ENCODE assay signal across 18 cellular contexts in genomic region chr4:76547167-76547760, GRCh38.
DNase-seq lines count a peak whose midpoint lies in the region; ATAC-seq, FAIRE-seq and TF ChIP-seq lines count a peak whose summit lies in the region.
"Had no signal": no experiment of that assay in that cellular context is flagged by ENCODE, and none has a peak within 500 bp of the region (broad histone marks: within the 10 kb centered on the region; RNA-seq: fewer than 3 reads in every experiment).

No MANE protein-coding gene starts in this region.

- H2AFZ ChIP-seq in PC-9 (0 out of 2 replicates have a peak overlapping the region, but pooled peaks have one; percentile 66), neural progenitor cell (replicated peaks) (no peak overlapping the region)

- H3K27ac ChIP-seq in PC-9 (peak overlapping the region; percentile 68), epithelial cell of prostate (peak overlapping the region; percentile 53), neural progenitor cell (peak overlapping the region; percentile 49)

- peaks cover 13% of the 10 kb centered on the region; the same call in 1 of the 2 replicates for H3F3A ChIP-seq in PC-9 (ENCODE audit: insufficient read depth, low read depth)
- H3F3A ChIP-seq in neural progenitor cell (ENCODE audit: low read depth) = peaks cover 30% of the 10 kb centered on the region

- FAIRE-seq in GM12891 (lab: Jason Lieb, UNC) = no peak
- FAIRE-seq: GM12878 had no signal

- no peaks in the 10 kb centered on the region for H3K27me3 ChIP-seq in PC-9 (ENCODE audit: insufficient read depth, low read depth)
- H3K27me3 ChIP-seq in neural progenitor cell = no peaks in the 10 kb centered on the region
- H3K27me3 ChIP-seq: ascending aorta had no signal

- H3K4me3 Mint-ChIP-seq in Calu3 (ENCODE audit: low read depth, unreplicated experiment) (peak overlapping the region; percentile 26), neural progenitor cell (no peak overlapping the region)

- no peaks in the 10 kb centered on the region for H4K20me1 ChIP-seq in PC-9 (ENCODE audit: insufficient read depth)
- H4K20me1 ChIP-seq in neural progenitor cell (ENCODE audit: low read depth) = peaks cover 67% of the 10 kb centered on the region

- H3K27ac Mint-ChIP-seq in Calu3 (ENCODE audit: unreplicated experiment) (peak overlapping the region; percentile 91), neural progenitor cell (peak overlapping the region; percentile 89)
- H3K27ac Mint-ChIP-seq: CD4-positive, CD25-positive, alpha-beta regulatory T cell had no signal

- no peak for ATAC-seq in GM18870 (IDR thresholded peaks at IDR 0.05; ENCODE audit: unreplicated experiment)
- ATAC-seq: GM12878 had no signal

- no peak for DNase-seq in Calu3
- DNase-seq in PC-9 = no peak
- DNase-seq in epithelial cell of prostate (ENCODE audit: low read depth, low spot score) = no peak
- DNase-seq in neural progenitor cell (ENCODE audit: low spot score) = peak; percentile 87
- DNase-seq in GM12891 (ENCODE audit: insufficient read length, low spot score) = no peak
- DNase-seq in SKM-1 (lab: John Stamatoyannopoulos, UW; ENCODE audit: unreplicated experiment) = no peak
- DNase-seq in DMS153 (lab: John Stamatoyannopoulos, UW) = no peak
- DNase-seq: activated CD8-positive, alpha-beta memory T cell treated with anti-CD3 and anti-CD28 coated beads for 24 hours; activated effector memory CD4-positive, alpha-beta T cell treated with anti-CD3 and anti-CD28 coated beads, Interleukin-2, amount 50 U/mL, for 16 hours; CD4-positive, CD25-positive, alpha-beta regulatory T cell; effector memory CD4-positive, alpha-beta T cell; KBM-7; NCI-H1436 treated with DMSO at 0.1 percent for 48 hours; NCI-H526 treated with DMSO at 0.1 percent for 48 hours; stimulated activated CD4-positive, alpha-beta T cell treated with anti-CD3 and anti-CD28 coated beads, Interleukin-4, amount 100 ng/mL, for 1 hour had no signal

- H3K27me3 Mint-ChIP-seq in Calu3 (ENCODE audit: unreplicated experiment) (no peaks in the 10 kb centered on the region), neural progenitor cell (ENCODE audit: insufficient read depth, low read depth) (peaks cover 2% of the 10 kb centered on the region)

- CTCF ChIA-PET in Calu3 (lab: Charles Lee) (no interaction called here), PC-9 (lab: Charles Lee) (no interaction called here)

- no peaks in the 10 kb centered on the region for H3K36me3 Mint-ChIP-seq in Calu3 (ENCODE audit: insufficient read depth, unreplicated experiment)
- H3K36me3 Mint-ChIP-seq in neural progenitor cell = peaks cover 18% of the 10 kb centered on the region
- H3K36me3 Mint-ChIP-seq: CD4-positive, CD25-positive, alpha-beta regulatory T cell had no signal

- no peaks in the 10 kb centered on the region for H3K9me2 ChIP-seq in PC-9 (ENCODE audit: insufficient read depth)

- H3K9me3 ChIP-seq in PC-9 (ENCODE audit: insufficient read depth, low read depth) = no peaks in the 10 kb centered on the region
- no peaks in the 10 kb centered on the region for H3K9me3 ChIP-seq in neural progenitor cell (ENCODE audit: low read depth)
- H3K9me3 ChIP-seq: ascending aorta had no signal

- TF ChIP-seq POLR2A in GM12891 (IDR thresholded peaks at IDR 0.05; ENCODE audit: low read depth, low read length) = no peak

- H3K36me3 ChIP-seq in PC-9 (ENCODE audit: low read depth) = no peaks in the 10 kb centered on the region
- no peaks in the 10 kb centered on the region for H3K36me3 ChIP-seq in neural progenitor cell
- H3K36me3 ChIP-seq: ascending aorta had no signal

- TF ChIP-seq CTCF in Calu3 (IDR thresholded peaks at IDR 0.05; ENCODE audit: unreplicated experiment) = no peak
- no peak for TF ChIP-seq CTCF in PC-9 (conservative IDR thresholded peaks at IDR 0.05)
- no peak for TF ChIP-seq CTCF in neural progenitor cell (IDR thresholded peaks at IDR 0.05)

- H3K79me2 ChIP-seq in PC-9 (ENCODE audit: low read depth) (no peaks in the 10 kb centered on the region), neural progenitor cell (ENCODE audit: low read depth) (peaks cover 67% of the 10 kb centered on the region)

- BruUV-seq in Calu3 (replicated peaks; lab: Mats Ljungman, UMichigan) (no TSS peak), PC-9 (replicated peaks; lab: Mats Ljungman, UMichigan) (no TSS peak)

- H3K4me1 ChIP-seq in PC-9 (replicated peaks; ENCODE audit: insufficient read depth) = peaks cover 23% of the 10 kb centered on the region
- peaks cover 41% of the 10 kb centered on the region for H3K4me1 ChIP-seq in neural progenitor cell

- POLR2A ChIA-PET in PC-9 (lab: Charles Lee; ENCODE audit: unreplicated experiment) = interaction anchor here (0.6 kb wide), 1 partner anchor 64 kb away, joined by 3 read pairs; no protein-coding TSS in a partner anchor

- H3K4me2 ChIP-seq in PC-9 = peak overlapping the region; percentile 60
- peak overlapping the region; percentile 40 for H3K4me2 ChIP-seq in neural progenitor cell

- no peak overlapping the region for H3K9ac ChIP-seq in neural progenitor cell

- H3K9me3 Mint-ChIP-seq in Calu3 (ENCODE audit: low read depth, unreplicated experiment) (no peaks in the 10 kb centered on the region), neural progenitor cell (peaks cover 9% of the 10 kb centered on the region)

- peaks cover 56% of the 10 kb centered on the region for H3K4me1 Mint-ChIP-seq in Calu3 (ENCODE audit: low read depth, unreplicated experiment)
- H3K4me1 Mint-ChIP-seq in neural progenitor cell = peaks cover 51% of the 10 kb centered on the region

- H3K4me3 ChIP-seq in PC-9 (no peak overlapping the region), neural progenitor cell (no peak overlapping the region)
- H3K4me3 ChIP-seq: ascending aorta, GM12878 had no signal

- intact Hi-C loops in Calu3 (cut with micrococcal nuclease; ENCODE audit: unreplicated experiment) = loop anchor here (5.0 kb wide), 1 partner anchor 35 kb away; no protein-coding TSS in a partner anchor
- intact Hi-C loops in PC-9 (cut with micrococcal nuclease; ENCODE audit: unreplicated experiment) = loop anchor here (2.0 kb wide), 1 partner anchor 16 kb away; no protein-coding TSS in a partner anchor

TF ChIP-seq in GM12891, 5 proteins besides CTCF, POLR2A, EP300 and RAD21:
- TF ChIP-seq SPI1 (IDR thresholded peaks at IDR 0.05; ENCODE audit: low read depth, low read length) = no peak
- TF ChIP-seq POLR2AphosphoS5 (IDR thresholded peaks at IDR 0.05; ENCODE audit: low read depth, low read length) = no peak
- TF ChIP-seq PAX5 (IDR thresholded peaks at IDR 0.05; ENCODE audit: insufficient read depth, low read length, severe bottlenecking) = no peak
- no peak for TF ChIP-seq TAF1 (IDR thresholded peaks at IDR 0.05; ENCODE audit: low read depth, low read length)
